In genomic region chr20:46359233-46359751, GRCh38 we compare ENCODE assay signal across 9 cellular contexts. TPM values are rescaled to one million over a fixed set of nuclear protein-coding genes. Genes with fewer than 3 reads are reported as not detected.
DNase-seq lines count a peak whose midpoint lies in the region; ATAC-seq and TF ChIP-seq lines count a peak whose summit lies in the region.
"Had no signal": no experiment of that assay in that cellular context is flagged by ENCODE, and none has a peak within 500 bp of the region (broad histone marks: within the 10 kb centered on the region; RNA-seq: fewer than 3 reads in every experiment).

No MANE protein-coding gene starts in this region.

- no peak overlapping the region for H2AFZ ChIP-seq in Karpas-422 (ENCODE audit: low read length)

- peaks cover 25% of the 10 kb centered on the region for H4K20me1 ChIP-seq in Karpas-422 (ENCODE audit: insufficient read depth, low read depth, low read length)

- DNase-seq in GM12864 (ENCODE audit: low read depth) (peak; percentile 52), Karpas-422 (peak; percentile 93), right cardiac atrium (peak in 1 of 3 donors; percentile 65), cerebellum (ENCODE audit: low spot score) (no peak), HUDEP-2 (lab: John Stamatoyannopoulos, UW; ENCODE audit: unreplicated experiment in 76 of 76) (no peak), body of pancreas (no peak), SHP77 treated with DMSO at 0.1 percent for 48 hours (lab: John Stamatoyannopoulos, UW) (no peak)
- DNase-seq: activated effector memory CD4-positive, alpha-beta T cell treated with Interleukin-2 at 50 U/mL for 16 hours had no signal

- no peak for TF ChIP-seq POLR2A in body of pancreas (IDR thresholded peaks at IDR 0.05)

- peak overlapping the region; percentile 97 for H3K4me2 ChIP-seq in Karpas-422 (ENCODE audit: low read depth, low read length, poor library complexity, severe bottlenecking)

- H3K36me3 ChIP-seq in Karpas-422 (ENCODE audit: insufficient read depth, low read length) (peaks cover 25% of the 10 kb centered on the region; the same call in 1 of the 2 replicates), body of pancreas (replicated peaks in 1 of 2; ENCODE audit: insufficient read depth in 1 of 2, low read depth in 2 of 2) (no peaks in the 10 kb centered on the region)

- ATAC-seq in GM21529 (IDR thresholded peaks at IDR 0.05; ENCODE audit: unreplicated experiment) (peak; percentile 68), right cardiac atrium (peak in 1 of 2 donors; percentile 9), body of pancreas (no peak)

- H3K9me2 ChIP-seq in Karpas-422 (replicated peaks; ENCODE audit: insufficient read depth, low read length): no peaks in the 10 kb centered on the region

- H3K4me1 ChIP-seq in Karpas-422 (ENCODE audit: low read length): peaks cover 68% of the 10 kb centered on the region
- H3K4me1 ChIP-seq in right cardiac atrium (ENCODE audit: control insufficient read depth, insufficient read depth, low read length): peaks cover 18% of the 10 kb centered on the region
- H3K4me1 ChIP-seq in body of pancreas: peaks cover 36% of the 10 kb centered on the region

- peak overlapping the region; percentile 68 for H3K9ac ChIP-seq in Karpas-422 (ENCODE audit: low read length)

- TF ChIP-seq CTCF in GM12864 (IDR thresholded peaks at IDR 0.05; ENCODE audit: low read depth, low read length, missing control alignments) (no peak), body of pancreas (IDR thresholded peaks at IDR 0.05) (no peak)

- peaks cover 55% of the 10 kb centered on the region for H3K79me2 ChIP-seq in Karpas-422 (ENCODE audit: low read length)

- WGBS in right cardiac atrium: 38% methylated on average over 10 of the region's 10 CpGs
- 46 to 63% methylated on average over 10 of the region's 10 CpGs for whole genome bisulfite sequencing in body of pancreas, 2 donors

- H3K27ac ChIP-seq in Karpas-422 (ENCODE audit: low read length) (peak overlapping the region; percentile 94), right cardiac atrium (ENCODE audit: low read length) (peak overlapping the region; percentile 35), body of pancreas (no peak overlapping the region)

- H3K27me3 ChIP-seq in Karpas-422 (ENCODE audit: low read length) (no peaks in the 10 kb centered on the region), right cardiac atrium (ENCODE audit: control insufficient read depth, insufficient read depth) (no peaks in the 10 kb centered on the region), body of pancreas (no peaks in the 10 kb centered on the region)

- H3K9me3 ChIP-seq in Karpas-422 (ENCODE audit: low read length): no peaks in the 10 kb centered on the region
- no peaks in the 10 kb centered on the region for H3K9me3 ChIP-seq in right cardiac atrium (ENCODE audit: control insufficient read depth, low read length)
- no peaks in the 10 kb centered on the region for H3K9me3 ChIP-seq in body of pancreas

- H3K4me3 ChIP-seq in GM12864 (ENCODE audit: low read depth, low read length) (peak overlapping the region; percentile 15), Karpas-422 (ENCODE audit: low read length) (peak overlapping the region; percentile 58), right cardiac atrium (ENCODE audit: low read length) (no peak overlapping the region), body of pancreas (no peak overlapping the region)

- intact Hi-C loops in right cardiac atrium (cut with DNase I) (no loop called here), body of pancreas (cut with DNase I) (no loop called here)

RNA-seq across cellular contexts. Expression of gene ELMO2, which starts 47.1 kb away (rescaled TPM):
- total RNA-seq in Karpas-422 (2014; rRNA removed; shearing (Covaris generic); ENCODE audit: low replicate concordance): 68.1 and 91.4 TPM in 2 replicates
- total RNA-seq in right cardiac atrium (10 to 100 TPM; 29.0 to 40.2 (median 35.0) TPM), cerebellum (57.5 TPM), body of pancreas (10 to 100 TPM; 35.0 to 37.6 TPM)
- polyA plus RNA-seq in right cardiac atrium: 20.7 TPM

RNA-seq across cellular contexts. Expression of gene CDH22, which starts 51.0 kb away (rescaled TPM):
- total RNA-seq in Karpas-422 (2014; rRNA removed; shearing (Covaris generic); ENCODE audit: low replicate concordance): 5.5 and 6.4 TPM in 2 replicates
- total RNA-seq in right cardiac atrium: 1 to 10 TPM; 1.6 to 7.0 (median 4.1) TPM
- polyA plus RNA-seq in right cardiac atrium: 4.0 TPM
- total RNA-seq in cerebellum: 3.1 TPM
- 1 to 10 TPM; 1.3 to 2.1 TPM for total RNA-seq in body of pancreas

Comparison
In these comparisons a context has a peak if more than half of its experiments do, and no peak if none do; other contexts are left out.
1. DNase-seq: peak in GM12864 (single experiment) and Karpas-422 (single experiment); none in cerebellum (single experiment), HUDEP-2 (0 of 76), body of pancreas (0 of 4) and SHP77 treated with DMSO at 0.1 percent for 48 hours (single experiment).
2. H3K4me3 ChIP-seq: peak in GM12864 (single experiment) and Karpas-422 (single experiment); none in right cardiac atrium (single experiment) and body of pancreas (0 of 2).
3. H3K27ac ChIP-seq: peak in Karpas-422 (single experiment) and right cardiac atrium (single experiment); none in body of pancreas (0 of 4).